Comparison of ENCODE assay signal across 25 cellular contexts in the genomic region with DNA sequence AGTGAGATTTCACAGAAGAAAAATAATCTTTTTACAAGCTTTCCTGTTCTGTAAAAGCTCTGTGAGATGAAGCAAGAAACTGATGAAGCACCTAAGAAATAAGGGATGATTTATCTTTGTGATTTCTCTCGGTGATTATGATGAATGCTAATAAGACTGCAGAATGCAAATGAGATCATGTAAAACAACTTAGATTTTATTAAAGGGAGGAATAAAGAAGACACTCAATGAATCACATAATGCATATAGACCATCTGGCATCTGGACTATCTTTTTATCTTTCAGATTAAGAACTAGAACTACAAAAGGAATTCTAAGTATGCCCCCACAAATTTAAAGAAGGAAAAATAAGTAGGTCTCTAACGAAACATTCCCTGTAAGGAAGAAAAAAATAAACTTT.
DNase-seq lines count a peak whose midpoint lies in the region; ATAC-seq, FAIRE-seq and TF ChIP-seq lines count a peak whose summit lies in the region.
"Had no signal": no experiment of that assay in that cellular context is flagged by ENCODE, and none has a peak within 500 bp of the region (broad histone marks: within the 10 kb centered on the region; RNA-seq: fewer than 3 reads in every experiment).

No MANE protein-coding gene starts in this region.

- H3F3A ChIP-seq in SK-N-SH (replicated peaks; ENCODE audit: insufficient read depth): no peaks in the 10 kb centered on the region

- DNase-seq in SK-N-SH: no peak
- DNase-seq in A673 (ENCODE audit: low spot score): no peak
- DNase-seq: ACHN; BE2C; C1 segment of cervical spinal cord; CD4-positive, alpha-beta memory T cell; CD4-positive, CD25-positive, alpha-beta regulatory T cell; CD8-positive, alpha-beta memory T cell; COR-L47; DMS 273 treated with DMSO at 0.1 percent for 48 hours; DMS153; DMS53; DMS79; DND-41; EL; GDM1 had no signal

- no peak overlapping the region for H3K9ac ChIP-seq in SK-N-SH
- H3K9ac ChIP-seq: BLaER1 had no signal

- H3K9me3 ChIP-seq in SK-N-SH: no peaks in the 10 kb centered on the region
- H3K9me3 ChIP-seq in A673 (ENCODE audit: low read depth, low read length, poor library complexity, severe bottlenecking): no peaks in the 10 kb centered on the region
- H3K9me3 ChIP-seq: A549, BE2C, BLaER1 had no signal

- TF ChIP-seq CTCF in SK-N-SH (IDR thresholded peaks at IDR 0.05) (no peak), A673 (conservative IDR thresholded peaks at IDR 0.05; ENCODE audit: low read depth, low read length) (no peak)

- TF ChIP-seq RAD21 in SK-N-SH (IDR thresholded peaks at IDR 0.05; ENCODE audit: low read length): no peak

- H3K36me3 ChIP-seq in SK-N-SH (replicated peaks in 1 of 2; ENCODE audit: control insufficient read depth in 1 of 2, insufficient read depth in 2 of 2, low read length in 1 of 2) (no peaks in the 10 kb centered on the region), A673 (ENCODE audit: insufficient read depth, low read length, poor library complexity, severe bottlenecking) (no peaks in the 10 kb centered on the region)
- H3K36me3 ChIP-seq: BE2C, BLaER1 had no signal

- H3K27ac ChIP-seq in SK-N-SH (ENCODE audit: low read depth in 2 of 2, low read length in 1 of 2) (peak overlapping the region in 1 of 2 experiments; percentile 34; a peak in 1 of 4 replicates), A673 (ENCODE audit: low read depth, low read length, poor library complexity, severe bottlenecking) (no peak overlapping the region)
- H3K27ac ChIP-seq: 22Rv1, A549, BLaER1 had no signal

- H3K4me2 ChIP-seq in SK-N-SH: no peak overlapping the region
- H3K4me2 ChIP-seq: A549, BLaER1 had no signal

- no peaks in the 10 kb centered on the region for H4K20me1 ChIP-seq in SK-N-SH (ENCODE audit: insufficient read depth)
- H4K20me1 ChIP-seq: BLaER1 had no signal

- no TSS peak for BruUV-seq in A673 (replicated peaks; lab: Mats Ljungman, UMichigan)

- no peak overlapping the region for H3K4me3 ChIP-seq in SK-N-SH (ENCODE audit: low read depth in 2 of 2, low read length in 1 of 2)
- no peak overlapping the region for H3K4me3 ChIP-seq in A673 (ENCODE audit: low read depth, low read length, poor library complexity, severe bottlenecking)
- H3K4me3 ChIP-seq: A549, BLaER1, GM12878 had no signal

- H3K9me2 ChIP-seq in SK-N-SH: no peaks in the 10 kb centered on the region

- H2AFZ ChIP-seq in SK-N-SH (ENCODE audit: low read depth): no peak overlapping the region

- H3K27me3 ChIP-seq in SK-N-SH (ENCODE audit: insufficient read depth): no peaks in the 10 kb centered on the region
- H3K27me3 ChIP-seq in A673 (replicated peaks; ENCODE audit: insufficient read depth, low read depth, low read length, poor library complexity): no peaks in the 10 kb centered on the region
- H3K27me3 ChIP-seq: BE2C, BLaER1 had no signal

- POLR2A ChIA-PET in SK-N-SH (lab: Yijun Ruan, JAX) (no interaction called here), A673 (lab: Charles Lee; ENCODE audit: low non-redundant PET) (no interaction called here)

- intact Hi-C loops in A673 (cut with micrococcal nuclease; ENCODE audit: unreplicated experiment): no loop called here

- peak; percentile 87 for FAIRE-seq in endometrium (lab: Jason Lieb, UNC)
- FAIRE-seq: A549, GM12878, GM12892, GM18507 had no signal

- CTCF ChIA-PET in SK-N-SH (lab: Yijun Ruan, JAX): no interaction called here
- CTCF ChIA-PET in A673 (lab: Charles Lee): no interaction called here

- 9% methylated on average over 2 of the region's 2 CpGs for WGBS in SK-N-SH (ENCODE audit: low lambda C conversion rate)

- ATAC-seq in SK-N-SH treated with all-trans-retinoic acid at 6 μM for 48 hours: peak; percentile 78
- ATAC-seq in GM21717 (IDR thresholded peaks at IDR 0.05; ENCODE audit: unreplicated experiment): no peak
- ATAC-seq: A549, GM12878 had no signal

- TF ChIP-seq EP300 in SK-N-SH (IDR thresholded peaks at IDR 0.05; ENCODE audit: borderline replicate concordance in 1 of 2, low read depth in 1 of 2, low read length in 1 of 2): no peak

- H3K4me1 ChIP-seq in SK-N-SH (ENCODE audit: control insufficient read depth in 1 of 2, insufficient read depth in 2 of 2, low read depth in 1 of 2, low read length in 1 of 2) (no peaks in the 10 kb centered on the region; a peak in 2 of 4 replicates), A673 (ENCODE audit: insufficient read depth, low read length, poor library complexity, severe bottlenecking) (peaks cover 7% of the 10 kb centered on the region)
- H3K4me1 ChIP-seq: A549, BE2C, BLaER1 had no signal

- no peaks in the 10 kb centered on the region for H3K79me2 ChIP-seq in SK-N-SH (ENCODE audit: insufficient read depth)

TF ChIP-seq in SK-N-SH treated with all-trans-retinoic acid at 6 μM for 48 hours, 23 proteins besides CTCF, POLR2A, EP300 and RAD21 (continues in another document):
- TF ChIP-seq PPARA (CRISPR knock-in tag; IDR thresholded peaks at IDR 0.05; ENCODE audit: borderline replicate concordance) (no peak), PATZ1 (CRISPR knock-in tag; IDR thresholded peaks at IDR 0.05; ENCODE audit: borderline replicate concordance) (peak; percentile 94), ZNF70 (CRISPR knock-in tag; IDR thresholded peaks at IDR 0.05) (no peak), GLIS3 (CRISPR knock-in tag; IDR thresholded peaks at IDR 0.05) (peak; percentile 79; the same call in 1 of the 2 replicates), ESRRG (CRISPR knock-in tag; IDR thresholded peaks at IDR 0.05) (peak; percentile 97)
- TF ChIP-seq, protein P1, sequence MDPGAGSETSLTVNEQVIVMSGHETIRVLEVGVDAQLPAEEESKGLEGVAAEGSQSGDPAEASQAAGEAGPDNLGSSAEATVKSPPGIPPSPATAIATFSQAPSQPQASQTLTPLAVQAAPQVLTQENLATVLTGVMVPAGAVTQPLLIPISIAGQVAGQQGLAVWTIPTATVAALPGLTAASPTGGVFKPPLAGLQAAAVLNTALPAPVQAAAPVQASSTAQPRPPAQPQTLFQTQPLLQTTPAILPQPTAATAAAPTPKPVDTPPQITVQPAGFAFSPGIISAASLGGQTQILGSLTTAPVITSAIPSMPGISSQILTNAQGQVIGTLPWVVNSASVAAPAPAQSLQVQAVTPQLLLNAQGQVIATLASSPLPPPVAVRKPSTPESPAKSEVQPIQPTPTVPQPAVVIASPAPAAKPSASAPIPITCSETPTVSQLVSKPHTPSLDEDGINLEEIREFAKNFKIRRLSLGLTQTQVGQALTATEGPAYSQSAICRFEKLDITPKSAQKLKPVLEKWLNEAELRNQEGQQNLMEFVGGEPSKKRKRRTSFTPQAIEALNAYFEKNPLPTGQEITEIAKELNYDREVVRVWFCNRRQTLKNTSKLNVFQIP (CRISPR knock-in tag; IDR thresholded peaks at IDR 0.05; ENCODE audit: borderline replicate concordance, low read depth): peak; percentile 89; the same call in 1 of the 2 replicates

TF ChIP-seq in SK-N-SH, 30 proteins besides CTCF, POLR2A, EP300 and RAD21:
- no peak for TF ChIP-seq FOXJ3 (CRISPR knock-in tag; IDR thresholded peaks at IDR 0.05)
- TF ChIP-seq EZH2phosphoT487 (IDR thresholded peaks at IDR 0.05; ENCODE audit: borderline replicate concordance, low read depth): no peak
- TF ChIP-seq USF2 (IDR thresholded peaks at IDR 0.05; ENCODE audit: borderline replicate concordance, low read depth, low read length): no peak
- TF ChIP-seq SIN3A (IDR thresholded peaks at IDR 0.05; ENCODE audit: borderline replicate concordance, low read depth, low read length): no peak
TF ChIP-seq in SK-N-SH: peak in this region for 0.
